In genomic region chr15:34796847-34797246, GRCh38 we compare ENCODE assay signal across 23 cellular contexts. TPM values are rescaled to one million over a fixed set of nuclear protein-coding genes. Genes with fewer than 3 reads are reported as not detected.
"Had no signal": no experiment of that assay in that cellular context is flagged by ENCODE, and none has a peak within 500 bp of the region (broad histone marks: within the 10 kb centered on the region; RNA-seq: fewer than 3 reads in every experiment).

No MANE protein-coding gene starts in this region.

- FAIRE-seq: small intestine had no signal

- H2AFZ ChIP-seq: hepatocyte had no signal

- H3K4me3 ChIP-seq: gastroesophageal sphincter, hepatocyte, lower lobe of right lung, suprapubic skin had no signal

- H3K9me3 ChIP-seq: gastroesophageal sphincter, lower lobe of right lung, suprapubic skin had no signal

- H3K4me1 ChIP-seq: lower lobe of right lung had no signal

- H3K79me2 ChIP-seq: hepatocyte had no signal

- H3K36me3 ChIP-seq: brain microvascular endothelial cell, gastroesophageal sphincter, lower lobe of right lung, suprapubic skin had no signal

- H3K4me2 ChIP-seq: hepatocyte had no signal

- ATAC-seq: esophagus mucosa; gastroesophageal sphincter; lower lobe of right lung; stimulated activated naive CD8-positive, alpha-beta T cell treated with anti-CD3 and anti-CD28 coated beads, Interleukin-15, amount 100 ng/mL, for 72 hours had no signal

- H3K27ac ChIP-seq: brain microvascular endothelial cell, gastroesophageal sphincter, hepatocyte, lower lobe of right lung, suprapubic skin had no signal

- DNase-seq: activated B cell treated with CpG ODN at 0.5 μM for 24 hours; activated CD4-positive, alpha-beta memory T cell treated with anti-CD3 and anti-CD28 coated beads, Interleukin-2, amount 10 ng/mL, durations not matched to agents 7 days and 5 days; activated CD4-positive, alpha-beta T cell treated with anti-CD3 and anti-CD28 coated beads for 48 hours; activated naive CD4-positive, alpha-beta T cell treated with Interleukin-2 at 50 U/mL for 16 hours; activated T-cell treated with anti-CD3 and anti-CD28 coated beads, Interleukin-2, amount 50 U/mL, for 1 hour; brain microvascular endothelial cell; cortex of kidney; effector CD8-positive, alpha-beta T cell; lower lobe of right lung; nephron progenitor cell; nucleus accumbens; small intestine; stimulated activated CD4-positive, alpha-beta T cell treated with anti-CD3 and anti-CD28 coated beads, Interleukin-15, amount 100 ng/mL, for 24 hours; stimulated activated CD4-positive, alpha-beta T cell treated with anti-CD3 and anti-CD28 coated beads, Interleukin-2, amount 100 ng/mL, for 48 hours; stimulated activated naive CD8-positive, alpha-beta T cell treated with anti-CD3 and anti-CD28 coated beads, Interleukin-15, amount 100 ng/mL, for 72 hours; T-helper 1 cell; T-helper 9 cell had no signal

RNA-seq across cellular contexts. Expression of gene ACTC1, which starts 1.5 kb away (rescaled TPM):
- total RNA-seq: activated B cell treated with CpG ODN at 0.5 μM for 24 hours; activated CD4-positive, alpha-beta memory T cell treated with anti-CD3 and anti-CD28 coated beads, Interleukin-2, amount 10 ng/mL, durations not matched to agents 7 days and 5 days; activated T-helper 2 cell treated with anti-CD3 and anti-CD28 coated beads, Interferon-gamma antibody, Interleukin-2, Interleukin-4, amounts not matched to agents 10 μg/mL and 5 μg/mL and 100 μg/mL, durations not matched to agents 14 hours and 24 hours and 36 hours had no signal

RNA-seq across cellular contexts. Expression of gene GJD2, which starts 42.0 kb away (rescaled TPM):
- total RNA-seq: activated B cell treated with CpG ODN at 0.5 μM for 24 hours; activated CD4-positive, alpha-beta memory T cell treated with anti-CD3 and anti-CD28 coated beads, Interleukin-2, amount 10 ng/mL, durations not matched to agents 7 days and 5 days; activated T-helper 2 cell treated with anti-CD3 and anti-CD28 coated beads, Interferon-gamma antibody, Interleukin-2, Interleukin-4, amounts not matched to agents 10 μg/mL and 5 μg/mL and 100 μg/mL, durations not matched to agents 14 hours and 24 hours and 36 hours; esophagus mucosa; gastroesophageal sphincter; lower lobe of right lung; mesenteric fat pad had no signal
- polyA plus RNA-seq: hepatocyte had no signal
